ENCODE assay signal across 1 cellular context in the genomic region with DNA sequence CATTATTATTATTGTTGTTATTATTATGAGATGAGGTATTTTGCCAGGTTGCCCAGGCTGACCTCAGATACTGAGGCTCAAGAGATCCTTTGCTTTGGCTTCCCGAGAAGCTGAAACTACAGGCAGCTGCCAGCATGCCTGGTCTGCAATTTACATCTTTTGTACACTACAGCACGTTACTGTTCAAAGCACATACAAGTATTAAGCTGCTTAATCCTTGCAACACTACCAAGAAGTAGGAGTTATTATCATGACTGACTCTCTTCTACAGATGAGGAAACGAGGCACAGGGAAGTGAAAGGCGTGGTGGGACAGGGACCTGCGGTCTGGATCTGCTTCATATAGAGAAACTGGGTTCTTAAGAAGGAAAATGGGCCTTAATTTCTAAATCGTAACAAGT.
TF ChIP-seq lines count a peak whose summit lies in the region.

No MANE protein-coding gene starts in this region.

TF ChIP-seq in WTC11, 78 proteins besides CTCF, POLR2A, EP300 and RAD21 (continued from another document):
- TF ChIP-seq SP1 (CRISPR knock-in tag; conservative IDR thresholded peaks at IDR 0.05) (no peak), CREB1 (CRISPR knock-in tag; IDR thresholded peaks at IDR 0.05) (no peak), MLX (CRISPR knock-in tag; IDR thresholded peaks at IDR 0.05) (no peak), FOXJ3 (CRISPR knock-in tag; IDR thresholded peaks at IDR 0.05; ENCODE audit: borderline replicate concordance) (no peak), FOXK1 (CRISPR knock-in tag; IDR thresholded peaks at IDR 0.05) (no peak), AR (CRISPR knock-in tag; IDR thresholded peaks at IDR 0.05) (no peak), NR2C2 (CRISPR knock-in tag; IDR thresholded peaks at IDR 0.05) (no peak), ERG (CRISPR knock-in tag; IDR thresholded peaks at IDR 0.05) (no peak)
- TF ChIP-seq, protein P1, sequence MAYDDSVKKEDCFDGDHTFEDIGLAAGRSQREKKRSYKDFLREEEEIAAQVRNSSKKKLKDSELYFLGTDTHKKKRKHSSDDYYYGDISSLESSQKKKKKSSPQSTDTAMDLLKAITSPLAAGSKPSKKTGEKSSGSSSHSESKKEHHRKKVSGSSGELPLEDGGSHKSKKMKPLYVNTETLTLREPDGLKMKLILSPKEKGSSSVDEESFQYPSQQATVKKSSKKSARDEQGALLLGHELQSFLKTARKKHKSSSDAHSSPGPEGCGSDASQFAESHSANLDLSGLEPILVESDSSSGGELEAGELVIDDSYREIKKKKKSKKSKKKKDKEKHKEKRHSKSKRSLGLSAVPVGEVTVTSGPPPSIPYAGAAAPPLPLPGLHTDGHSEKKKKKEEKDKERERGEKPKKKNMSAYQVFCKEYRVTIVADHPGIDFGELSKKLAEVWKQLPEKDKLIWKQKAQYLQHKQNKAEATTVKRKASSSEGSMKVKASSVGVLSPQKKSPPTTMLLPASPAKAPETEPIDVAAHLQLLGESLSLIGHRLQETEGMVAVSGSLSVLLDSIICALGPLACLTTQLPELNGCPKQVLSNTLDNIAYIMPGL (CRISPR knock-in tag; IDR thresholded peaks at IDR 0.05), result no peak
- TF ChIP-seq, protein P2, sequence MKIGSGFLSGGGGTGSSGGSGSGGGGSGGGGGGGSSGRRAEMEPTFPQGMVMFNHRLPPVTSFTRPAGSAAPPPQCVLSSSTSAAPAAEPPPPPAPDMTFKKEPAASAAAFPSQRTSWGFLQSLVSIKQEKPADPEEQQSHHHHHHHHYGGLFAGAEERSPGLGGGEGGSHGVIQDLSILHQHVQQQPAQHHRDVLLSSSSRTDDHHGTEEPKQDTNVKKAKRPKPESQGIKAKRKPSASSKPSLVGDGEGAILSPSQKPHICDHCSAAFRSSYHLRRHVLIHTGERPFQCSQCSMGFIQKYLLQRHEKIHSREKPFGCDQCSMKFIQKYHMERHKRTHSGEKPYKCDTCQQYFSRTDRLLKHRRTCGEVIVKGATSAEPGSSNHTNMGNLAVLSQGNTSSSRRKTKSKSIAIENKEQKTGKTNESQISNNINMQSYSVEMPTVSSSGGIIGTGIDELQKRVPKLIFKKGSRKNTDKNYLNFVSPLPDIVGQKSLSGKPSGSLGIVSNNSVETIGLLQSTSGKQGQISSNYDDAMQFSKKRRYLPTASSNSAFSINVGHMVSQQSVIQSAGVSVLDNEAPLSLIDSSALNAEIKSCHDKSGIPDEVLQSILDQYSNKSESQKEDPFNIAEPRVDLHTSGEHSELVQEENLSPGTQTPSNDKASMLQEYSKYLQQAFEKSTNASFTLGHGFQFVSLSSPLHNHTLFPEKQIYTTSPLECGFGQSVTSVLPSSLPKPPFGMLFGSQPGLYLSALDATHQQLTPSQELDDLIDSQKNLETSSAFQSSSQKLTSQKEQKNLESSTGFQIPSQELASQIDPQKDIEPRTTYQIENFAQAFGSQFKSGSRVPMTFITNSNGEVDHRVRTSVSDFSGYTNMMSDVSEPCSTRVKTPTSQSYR (CRISPR knock-in tag; IDR thresholded peaks at IDR 0.05), result no peak
